7 cellular contexts compared by ENCODE assay signal in the genomic region with DNA sequence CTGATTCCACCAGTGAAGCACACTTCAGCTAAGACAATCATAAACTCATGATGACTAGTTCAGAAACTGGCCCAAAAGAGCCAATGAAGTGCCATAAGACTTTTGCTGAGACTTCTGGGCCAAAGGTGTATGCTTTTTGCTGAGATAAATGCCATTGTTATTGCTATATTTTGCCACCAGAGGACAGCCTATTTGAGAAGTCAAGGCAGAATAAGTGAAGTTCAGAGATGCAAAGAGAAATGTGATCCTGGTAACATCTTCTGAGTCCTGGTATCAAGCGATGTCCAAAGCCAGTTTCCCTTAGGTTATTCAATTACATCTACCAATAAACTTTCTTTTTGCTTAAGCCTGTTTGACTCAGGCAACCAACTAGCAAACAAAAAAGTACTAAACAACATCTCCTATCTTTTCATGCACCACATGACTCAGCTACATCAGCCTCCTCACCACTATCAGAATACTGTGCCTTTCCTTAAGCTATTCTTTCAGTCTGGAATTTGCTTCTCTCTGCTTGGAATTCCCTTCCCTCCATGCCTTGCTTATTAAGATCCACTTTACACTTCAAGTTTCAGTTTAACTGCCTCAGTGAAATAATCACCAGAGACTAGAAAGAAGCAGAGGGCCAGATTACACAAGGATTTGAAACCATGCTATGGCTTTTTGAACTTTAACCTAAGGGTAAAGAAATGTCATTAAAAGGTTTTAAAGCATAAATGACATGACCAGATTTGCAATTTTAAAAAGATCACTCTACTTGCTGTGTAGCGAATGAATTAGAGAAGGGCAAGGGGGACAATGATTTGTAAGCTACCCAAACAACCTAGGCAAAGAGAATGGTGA. TPM values are rescaled to one million over a fixed set of nuclear protein-coding genes. Genes with fewer than 3 reads are reported as not detected.
DNase-seq lines count a peak whose midpoint lies in the region; ATAC-seq, FAIRE-seq and TF ChIP-seq lines count a peak whose summit lies in the region.

No MANE protein-coding gene starts in this region.

- H3K9me3 ChIP-seq in osteoblast (ENCODE audit: low read depth, low read length), result no peaks in the 10 kb centered on the region

- ATAC-seq in HG02763 (IDR thresholded peaks at IDR 0.05; ENCODE audit: unreplicated experiment), result no peak

- H3K4me2 ChIP-seq in osteoblast (ENCODE audit: insufficient read depth, low read length), result peak overlapping the region; percentile 7

- H3K4me3 ChIP-seq in osteoblast (ENCODE audit: insufficient read depth, low read length), result no peak overlapping the region

- no peak overlapping the region for H2AFZ ChIP-seq in osteoblast (ENCODE audit: low read length)

- peaks cover 65% of the 10 kb centered on the region for H3K79me2 ChIP-seq in osteoblast (ENCODE audit: insufficient read depth, low read length)

- H3K27ac ChIP-seq in osteoblast (ENCODE audit: low read depth, low read length), result peak overlapping the region; percentile 6

- intact Hi-C loops in posterior cingulate gyrus (cut with DNase I), result no loop called here

- peaks cover 7% of the 10 kb centered on the region for H4K20me1 ChIP-seq in osteoblast (ENCODE audit: insufficient read depth, low read length)

- H3K27me3 ChIP-seq in osteoblast (ENCODE audit: insufficient read depth, low read length), result no peaks in the 10 kb centered on the region

- H3K4me1 ChIP-seq in osteoblast (ENCODE audit: insufficient read depth, low read length), result peaks cover 13% of the 10 kb centered on the region

- peak; percentile 59 for TF ChIP-seq CTCF in osteoblast (IDR thresholded peaks at IDR 0.05; ENCODE audit: extremely low read depth, low read depth, low read length)

- DNase-seq in KG1 (lab: John Stamatoyannopoulos, UW) (peak; percentile 7), osteoblast (ENCODE audit: insufficient read length, low spot score, missing footprints) (no peak), posterior cingulate gyrus (no peak), globus pallidus (ENCODE audit: low spot score) (no peak)
- peak; percentile 25 for DNase-seq in central memory CD4-positive, alpha-beta T cell

- FAIRE-seq in G401.6 (lab: Jason Lieb, UNC), result peak; percentile 71

- no peaks in the 10 kb centered on the region for H3K36me3 ChIP-seq in osteoblast (ENCODE audit: insufficient read depth, low read length)

RNA-seq across cellular contexts. Expression of gene CRY1, which starts 14.0 kb away (rescaled TPM):
- 16.2 and 18.1 TPM in 2 replicates for total RNA-seq in osteoblast

Comparison
In these comparisons a context has a peak if more than half of its experiments do, and no peak if none do; other contexts are left out.
1. DNase-seq: peak in KG1 (single experiment) and central memory CD4-positive, alpha-beta T cell (single experiment); none in osteoblast (single experiment), posterior cingulate gyrus (0 of 10) and globus pallidus (single experiment).